27 cellular contexts compared by ENCODE assay signal in genomic region chr5:147286296-147286695, GRCh38. TPM values are rescaled to one million over a fixed set of nuclear protein-coding genes. Genes with fewer than 3 reads are reported as not detected.
"Had no signal": no experiment of that assay in that cellular context is flagged by ENCODE, and none has a peak within 500 bp of the region (broad histone marks: within the 10 kb centered on the region; RNA-seq: fewer than 3 reads in every experiment).

No MANE protein-coding gene starts in this region.

- H2AFZ ChIP-seq: parathyroid adenoma had no signal

- H3K27ac Mint-ChIP-seq: effector memory CD8-positive, alpha-beta T cell; naive thymus-derived CD8-positive, alpha-beta T cell; progenitor cell of endocrine pancreas; stimulated activated effector memory CD8-positive, alpha-beta T cell treated with anti-CD3 and anti-CD28 coated beads, Interleukin-12 subunit alpha, Interleukin-12 subunit beta, amount 100 ng/mL, for 72 hours had no signal

- H3K27me3 Mint-ChIP-seq: progenitor cell of endocrine pancreas had no signal

- H3K79me2 ChIP-seq: parathyroid adenoma had no signal

- H3K4me1 ChIP-seq: esophagus squamous epithelium, lower lobe of right lung, parathyroid adenoma, right lobe of liver, tibial nerve, upper lobe of left lung had no signal

- H3K27ac ChIP-seq: esophagus squamous epithelium, gastrocnemius medialis, lower lobe of right lung, neutrophil, parathyroid adenoma, right lobe of liver, thoracic aorta, tibial nerve, upper lobe of left lung had no signal

- H3K36me3 Mint-ChIP-seq: naive thymus-derived CD8-positive, alpha-beta T cell; stimulated activated effector memory CD8-positive, alpha-beta T cell treated with anti-CD3 and anti-CD28 coated beads, Interleukin-12 subunit alpha, Interleukin-12 subunit beta, amount 100 ng/mL, for 72 hours had no signal

- DNase-seq: cortex of kidney; effector memory CD8-positive, alpha-beta T cell; erythroblast; esophagus squamous epithelium; foreskin fibroblast; gastrocnemius medialis; head of caudate nucleus; left ventricle myocardium superior; lower lobe of right lung; naive thymus-derived CD8-positive, alpha-beta T cell; right lobe of liver; stimulated activated CD4-positive, alpha-beta T cell treated with anti-CD3 and anti-CD28 coated beads, Interleukin-2, amount 100 ng/mL, for 24 hours; stimulated activated CD4-positive, alpha-beta T cell treated with anti-CD3 and anti-CD28 coated beads, Interleukin-4, amount 100 ng/mL, for 24 hours; stimulated activated naive CD4-positive, alpha-beta T cell treated with Interleukin-2 at 50 U/mL for 16 hours; substantia nigra; upper lobe of left lung had no signal

- H3K4me3 ChIP-seq: esophagus squamous epithelium, gastrocnemius medialis, lower lobe of right lung, right lobe of liver, thoracic aorta, tibial nerve, upper lobe of left lung had no signal

- H3K27me3 ChIP-seq: esophagus squamous epithelium, gastrocnemius medialis, neutrophil, right lobe of liver, tibial nerve, upper lobe of left lung had no signal

- ATAC-seq: effector memory CD8-positive, alpha-beta T cell; gastrocnemius medialis; left ventricle myocardium superior; lower lobe of right lung; naive thymus-derived CD8-positive, alpha-beta T cell; right lobe of liver; stimulated activated effector memory CD8-positive, alpha-beta T cell treated with anti-CD3 and anti-CD28 coated beads, Interleukin-12 subunit alpha, Interleukin-12 subunit beta, amount 100 ng/mL, for 72 hours had no signal

- H3K4me1 Mint-ChIP-seq: naive thymus-derived CD8-positive, alpha-beta T cell; neural crest cell; stimulated activated effector memory CD8-positive, alpha-beta T cell treated with anti-CD3 and anti-CD28 coated beads, Interleukin-12 subunit alpha, Interleukin-12 subunit beta, amount 100 ng/mL, for 72 hours had no signal

- H3K9me3 ChIP-seq: esophagus squamous epithelium, gastrocnemius medialis, neutrophil, right lobe of liver, thoracic aorta, tibial nerve had no signal

- H3K4me3 Mint-ChIP-seq: effector memory CD8-positive, alpha-beta T cell; naive thymus-derived CD8-positive, alpha-beta T cell; neural crest cell; stimulated activated effector memory CD8-positive, alpha-beta T cell treated with anti-CD3 and anti-CD28 coated beads, Interleukin-12 subunit alpha, Interleukin-12 subunit beta, amount 100 ng/mL, for 72 hours had no signal

- H3K9ac ChIP-seq: parathyroid adenoma had no signal

- FAIRE-seq: endometrium, keratinocyte, urothelium cell line had no signal

- H3K36me3 ChIP-seq: esophagus squamous epithelium, gastrocnemius medialis, lower lobe of right lung, neutrophil, right lobe of liver, thoracic aorta, upper lobe of left lung had no signal

RNA-seq across cellular contexts. Expression of gene STK32A, which starts 51.5 kb away (rescaled TPM):
- total RNA-seq: glomerular endothelial cell; naive thymus-derived CD8-positive, alpha-beta T cell had no signal
- polyA plus RNA-seq: naive thymus-derived CD8-positive, alpha-beta T cell had no signal
